In genomic region chr3:139301654-139302053, GRCh38 we compare ENCODE assay signal across 24 cellular contexts. TPM values are rescaled to one million over a fixed set of nuclear protein-coding genes. Genes with fewer than 3 reads are reported as not detected.
DNase-seq lines count a peak whose midpoint lies in the region; ATAC-seq and TF ChIP-seq lines count a peak whose summit lies in the region.
"Had no signal": no experiment of that assay in that cellular context is flagged by ENCODE, and none has a peak within 500 bp of the region (broad histone marks: within the 10 kb centered on the region; RNA-seq: fewer than 3 reads in every experiment).

No MANE protein-coding gene starts in this region.

- no peak overlapping the region for H2AFZ ChIP-seq in fibroblast of lung (ENCODE audit: low read length)

- DNase-seq in activated naive CD8-positive, alpha-beta T cell treated with anti-CD3 and anti-CD28 coated beads, Interleukin-2, amount 50 U/mL, for 24 hours, result no peak
- DNase-seq in activated naive CD8-positive, alpha-beta T cell treated with anti-CD3 and anti-CD28 coated beads for 36 hours, result no peak
- DNase-seq in SJSA1 (ENCODE audit: low read depth in 1 of 2, low spot score in 2 of 2) (no peak), fibroblast of lung (ENCODE audit: low read depth in 2 of 2) (no peak), vagina (ENCODE audit: extremely low spot score in 2 of 2) (no peak), iPS-NIHi11 (ENCODE audit: low spot score) (no peak), DMS 273 treated with DMSO at 0.1 percent for 48 hours (lab: John Stamatoyannopoulos, UW) (no peak)
- DNase-seq: activated CD4-positive, alpha-beta memory T cell treated with anti-CD3 and anti-CD28 coated beads for 36 hours; effector memory CD4-positive, alpha-beta T cell; esophagus squamous epithelium; naive thymus-derived CD4-positive, alpha-beta T cell; NCI-H146; NCI-H526; right lobe of liver; SHP77 treated with DMSO at 0.1 percent for 48 hours; stimulated activated CD4-positive, alpha-beta T cell treated with anti-CD3 and anti-CD28 coated beads, Interleukin-2, amount 100 ng/mL, for 24 hours; stimulated activated naive CD4-positive, alpha-beta T cell treated with Interleukin-2 at 50 U/mL for 16 hours; WERI-Rb-1 had no signal

- no peaks in the 10 kb centered on the region for H3K36me3 ChIP-seq in SJSA1
- H3K36me3 ChIP-seq in fibroblast of lung (ENCODE audit: control insufficient read depth, insufficient read depth, low read length), result no peaks in the 10 kb centered on the region
- H3K36me3 ChIP-seq in vagina, result no peaks in the 10 kb centered on the region
- H3K36me3 ChIP-seq: BLaER1, esophagus squamous epithelium, right lobe of liver, tibial nerve, WERI-Rb-1 had no signal

- intact Hi-C loops in vagina (cut with DNase I), result no loop called here

- H3K4me3 ChIP-seq in SJSA1 (no peak overlapping the region), fibroblast of lung (replicated peaks in 1 of 4; ENCODE audit: control extremely low read depth in 1 of 4, insufficient read depth in 1 of 4, low read depth in 3 of 4, low read length in 4 of 4) (no peak overlapping the region), vagina (no peak overlapping the region)
- H3K4me3 ChIP-seq: BLaER1, esophagus squamous epithelium, right lobe of liver, tibial nerve had no signal

- no peaks in the 10 kb centered on the region for H3K4me1 Mint-ChIP-seq in activated naive CD8-positive, alpha-beta T cell treated with anti-CD3 and anti-CD28 coated beads, Interleukin-2, amount 50 U/mL, for 24 hours
- H3K4me1 Mint-ChIP-seq in activated naive CD8-positive, alpha-beta T cell treated with anti-CD3 and anti-CD28 coated beads for 36 hours, result no peaks in the 10 kb centered on the region
- H3K4me1 Mint-ChIP-seq: memory B cell had no signal

- no peak for TF ChIP-seq CTCF in fibroblast of lung (conservative IDR thresholded peaks at IDR 0.05 in 1 of 2, IDR thresholded peaks at IDR 0.05 in 1 of 2; ENCODE audit: low read depth in 1 of 2, low read length in 2 of 2)
- TF ChIP-seq CTCF in vagina (IDR thresholded peaks at IDR 0.05), result no peak

- H3K9me3 Mint-ChIP-seq in activated naive CD8-positive, alpha-beta T cell treated with anti-CD3 and anti-CD28 coated beads, Interleukin-2, amount 50 U/mL, for 24 hours, result no peaks in the 10 kb centered on the region
- no peaks in the 10 kb centered on the region for H3K9me3 Mint-ChIP-seq in activated naive CD8-positive, alpha-beta T cell treated with anti-CD3 and anti-CD28 coated beads for 36 hours
- H3K9me3 Mint-ChIP-seq: activated CD4-positive, alpha-beta memory T cell treated with anti-CD3 and anti-CD28 coated beads for 36 hours; memory B cell; naive thymus-derived CD4-positive, alpha-beta T cell had no signal

- no peak overlapping the region for H3K4me3 Mint-ChIP-seq in activated naive CD8-positive, alpha-beta T cell treated with anti-CD3 and anti-CD28 coated beads, Interleukin-2, amount 50 U/mL, for 24 hours
- H3K4me3 Mint-ChIP-seq in activated naive CD8-positive, alpha-beta T cell treated with anti-CD3 and anti-CD28 coated beads for 36 hours, result no peak overlapping the region
- H3K4me3 Mint-ChIP-seq: activated CD4-positive, alpha-beta memory T cell treated with anti-CD3 and anti-CD28 coated beads for 36 hours; memory B cell had no signal

- H3K9me3 ChIP-seq in SJSA1 (replicated peaks) (no peaks in the 10 kb centered on the region), fibroblast of lung (ENCODE audit: control insufficient read depth, insufficient read depth, low read depth, low read length) (no peaks in the 10 kb centered on the region), vagina (no peaks in the 10 kb centered on the region)
- H3K9me3 ChIP-seq: BLaER1, esophagus squamous epithelium, right lobe of liver, tibial nerve had no signal

- no peaks in the 10 kb centered on the region for H4K20me1 ChIP-seq in fibroblast of lung (ENCODE audit: control insufficient read depth, extremely low read depth, insufficient read depth, low read length)
- H4K20me1 ChIP-seq: BLaER1 had no signal

- peak; percentile 14 for ATAC-seq in activated naive CD8-positive, alpha-beta T cell treated with anti-CD3 and anti-CD28 coated beads, Interleukin-2, amount 50 U/mL, for 24 hours
- ATAC-seq in HG03280 (IDR thresholded peaks at IDR 0.05; ENCODE audit: unreplicated experiment), result no peak
- ATAC-seq: naive thymus-derived CD4-positive, alpha-beta T cell; right lobe of liver had no signal

- H3K27ac ChIP-seq in SJSA1 (peak overlapping the region; percentile 95), fibroblast of lung (ENCODE audit: insufficient read depth, low read length) (peak overlapping the region; percentile 92), vagina (peak overlapping the region; percentile 60)
- H3K27ac ChIP-seq: 22Rv1, BLaER1, esophagus squamous epithelium, parathyroid adenoma, right lobe of liver, tibial nerve, WERI-Rb-1 had no signal

- H3K27me3 ChIP-seq in SJSA1 (replicated peaks) (no peaks in the 10 kb centered on the region), fibroblast of lung (ENCODE audit: control insufficient read depth, insufficient read depth, low read length) (no peaks in the 10 kb centered on the region), vagina (no peaks in the 10 kb centered on the region)
- H3K27me3 ChIP-seq: BLaER1, esophagus squamous epithelium, right lobe of liver, tibial nerve had no signal

- no peak for TF ChIP-seq POLR2A in vagina (IDR thresholded peaks at IDR 0.05)

- H3K27ac Mint-ChIP-seq in activated naive CD8-positive, alpha-beta T cell treated with anti-CD3 and anti-CD28 coated beads, Interleukin-2, amount 50 U/mL, for 24 hours, result no peak overlapping the region
- H3K27ac Mint-ChIP-seq in activated naive CD8-positive, alpha-beta T cell treated with anti-CD3 and anti-CD28 coated beads for 36 hours, result no peak overlapping the region
- H3K27ac Mint-ChIP-seq: activated CD4-positive, alpha-beta memory T cell treated with anti-CD3 and anti-CD28 coated beads for 36 hours; memory B cell had no signal

- H3K79me2 ChIP-seq in fibroblast of lung (ENCODE audit: control insufficient read depth, insufficient read depth, low read length), result no peaks in the 10 kb centered on the region
- H3K79me2 ChIP-seq: parathyroid adenoma had no signal

- H3K4me1 ChIP-seq in SJSA1 (replicated peaks) (peaks cover 92% of the 10 kb centered on the region), fibroblast of lung (ENCODE audit: control insufficient read depth, extremely low read depth, insufficient read depth, low read length) (peaks cover 25% of the 10 kb centered on the region), vagina (peaks cover 7% of the 10 kb centered on the region)
- H3K4me1 ChIP-seq: esophagus squamous epithelium, parathyroid adenoma, tibial nerve had no signal

- no peaks in the 10 kb centered on the region for H3K36me3 Mint-ChIP-seq in activated naive CD8-positive, alpha-beta T cell treated with anti-CD3 and anti-CD28 coated beads, Interleukin-2, amount 50 U/mL, for 24 hours (ENCODE audit: low read depth)
- no peaks in the 10 kb centered on the region for H3K36me3 Mint-ChIP-seq in activated naive CD8-positive, alpha-beta T cell treated with anti-CD3 and anti-CD28 coated beads for 36 hours
- H3K36me3 Mint-ChIP-seq: activated CD4-positive, alpha-beta memory T cell treated with anti-CD3 and anti-CD28 coated beads for 36 hours; memory B cell; naive thymus-derived CD4-positive, alpha-beta T cell had no signal

- H3K4me2 ChIP-seq in fibroblast of lung (ENCODE audit: extremely low read depth, insufficient read depth, low read length), result no peak overlapping the region

- H3K9ac ChIP-seq in fibroblast of lung (ENCODE audit: insufficient read depth, low read length), result peak overlapping the region; percentile 26
- H3K9ac ChIP-seq: BLaER1, parathyroid adenoma had no signal

- H3K27me3 Mint-ChIP-seq in activated naive CD8-positive, alpha-beta T cell treated with anti-CD3 and anti-CD28 coated beads, Interleukin-2, amount 50 U/mL, for 24 hours, result no peaks in the 10 kb centered on the region
- H3K27me3 Mint-ChIP-seq in activated naive CD8-positive, alpha-beta T cell treated with anti-CD3 and anti-CD28 coated beads for 36 hours, result peaks cover 4% of the 10 kb centered on the region

RNA-seq across cellular contexts. Expression of gene MRPS22, which starts 42.2 kb away (rescaled TPM):
- total RNA-seq in activated naive CD8-positive, alpha-beta T cell treated with anti-CD3 and anti-CD28 coated beads for 36 hours, result 10 to 100 TPM; 82.4 to 84.2 TPM
- 75.3 and 103 TPM in 2 replicates for total RNA-seq in SJSA1 (2014; rRNA removed; shearing (Covaris generic))
- 81.3 and 90.1 TPM in 2 replicates for total RNA-seq in fibroblast of lung
- 56.7 and 64.6 TPM in 2 replicates for polyA plus RNA-seq in fibroblast of lung
- polyA plus RNA-seq in fibroblast of lung (2012), result 42.5 and 53.1 TPM in 2 replicates
- 1.1 and 3.3 TPM in 2 replicates for polyA minus RNA-seq in fibroblast of lung (ENCODE audit: low replicate concordance)
- total RNA-seq in vagina, result 45.7 TPM
